ENCODE assay signal across 8 cellular contexts in genomic region chr15:83208357-83208661, GRCh38. TPM values are rescaled to one million over a fixed set of nuclear protein-coding genes. Genes with fewer than 3 reads are reported as not detected.
A peak's percentile ranks its signal among the peaks of the same experiment; 100 is the strongest.
DNase-seq lines count a peak whose midpoint lies in the region; ATAC-seq and TF ChIP-seq lines count a peak whose summit lies in the region.

No MANE protein-coding gene starts in this region.

- H3K27ac ChIP-seq in OCI-LY1 (ENCODE audit: low read depth, low read length, poor library complexity, severe bottlenecking) (no peak overlapping the region), fibroblast of lung (ENCODE audit: insufficient read depth, low read length) (peak overlapping the region; percentile 40), sigmoid colon (peak overlapping the region; percentile 93 to 98 (median 96))

- H3K36me3 ChIP-seq in GM06990 (ENCODE audit: control insufficient read depth, insufficient read depth, low read length), result no peaks in the 10 kb centered on the region
- no peaks in the 10 kb centered on the region for H3K36me3 ChIP-seq in OCI-LY1 (ENCODE audit: insufficient read depth, low read length)
- H3K36me3 ChIP-seq in fibroblast of lung (ENCODE audit: control insufficient read depth, insufficient read depth, low read length), result no peaks in the 10 kb centered on the region
- no peaks in the 10 kb centered on the region for H3K36me3 ChIP-seq in sigmoid colon

- H2AFZ ChIP-seq in OCI-LY1 (ENCODE audit: low read length) (no peak overlapping the region), fibroblast of lung (ENCODE audit: low read length) (peak overlapping the region; percentile 70)

- H3K9me3 ChIP-seq in OCI-LY1 (ENCODE audit: low read length), result no peaks in the 10 kb centered on the region
- no peaks in the 10 kb centered on the region for H3K9me3 ChIP-seq in fibroblast of lung (ENCODE audit: control insufficient read depth, insufficient read depth, low read depth, low read length)
- H3K9me3 ChIP-seq in sigmoid colon, result no peaks in the 10 kb centered on the region

- no peak for TF ChIP-seq EP300 in sigmoid colon (IDR thresholded peaks at IDR 0.05)

- TF ChIP-seq CTCF in GM06990 (IDR thresholded peaks at IDR 0.05; ENCODE audit: insufficient read depth, low read length, poor library complexity, severe bottlenecking) (no peak), OCI-LY1 (IDR thresholded peaks at IDR 0.05; ENCODE audit: low read length) (no peak), fibroblast of lung (conservative IDR thresholded peaks at IDR 0.05 in 1 of 2, IDR thresholded peaks at IDR 0.05 in 1 of 2; ENCODE audit: low read depth in 1 of 2, low read length in 2 of 2) (no peak), sigmoid colon (IDR thresholded peaks at IDR 0.05) (no peak)

- H3F3A ChIP-seq in OCI-LY1 (ENCODE audit: insufficient read depth, low read length), result no peaks in the 10 kb centered on the region

- DNase-seq in GM06990 (ENCODE audit: extremely low read depth, insufficient read length) (no peak), fibroblast of lung (ENCODE audit: low read depth in 2 of 2) (peak in 1 of 2 donors; percentile 29), sigmoid colon (no peak), GOT3 (lab: John Stamatoyannopoulos, UW) (no peak), activated gamma-delta T cell (lab: John Stamatoyannopoulos, UW) (no peak), NCI-H2171 treated with DMSO at 0.1 percent for 48 hours (lab: John Stamatoyannopoulos, UW) (no peak)

- no peaks in the 10 kb centered on the region for H3K9me2 ChIP-seq in OCI-LY1 (ENCODE audit: low read depth, low read length)

- intact Hi-C loops in sigmoid colon (cut with DNase I), result loop anchor here (5.0 kb wide), 2 partner anchors 196 to 361 kb away; partner anchors contain the start of gene C15orf40

- H3K4me2 ChIP-seq in OCI-LY1 (ENCODE audit: low read length) (peak overlapping the region; percentile 32; the same call in 1 of the 2 replicates), fibroblast of lung (ENCODE audit: extremely low read depth, insufficient read depth, low read length) (peak overlapping the region; percentile 57)

- H3K4me1 ChIP-seq in OCI-LY1 (ENCODE audit: insufficient read depth, low read length, severe bottlenecking), result no peaks in the 10 kb centered on the region
- no peaks in the 10 kb centered on the region for H3K4me1 ChIP-seq in fibroblast of lung (ENCODE audit: control insufficient read depth, extremely low read depth, insufficient read depth, low read length)
- peaks cover 0 to 38% (median 26%) of the 10 kb centered on the region in 4 donors for H3K4me1 ChIP-seq in sigmoid colon

- H4K20me1 ChIP-seq in OCI-LY1 (ENCODE audit: insufficient read depth, low read length) (no peaks in the 10 kb centered on the region), fibroblast of lung (ENCODE audit: control insufficient read depth, extremely low read depth, insufficient read depth, low read length) (no peaks in the 10 kb centered on the region)

- no peak overlapping the region for H3K9ac ChIP-seq in OCI-LY1 (ENCODE audit: low read length)
- H3K9ac ChIP-seq in fibroblast of lung (ENCODE audit: insufficient read depth, low read length), result peak overlapping the region; percentile 87

- WGBS in sigmoid colon, 2 donors, result 9 to 14% methylated on average over 12 of the region's 12 CpGs

- TF ChIP-seq POLR2A in sigmoid colon (IDR thresholded peaks at IDR 0.05), result no peak

- H3K4me3 ChIP-seq in GM06990 (replicated peaks; ENCODE audit: low read depth, low read length) (peak overlapping the region; percentile 70), OCI-LY1 (ENCODE audit: low read depth, low read length, poor library complexity, severe bottlenecking) (peak overlapping the region; percentile 40), fibroblast of lung (replicated peaks in 1 of 4; ENCODE audit: control extremely low read depth in 1 of 4, insufficient read depth in 1 of 4, low read depth in 3 of 4, low read length in 4 of 4) (peak overlapping the region; percentile 63 to 81 (median 76)), sigmoid colon (peak overlapping the region; percentile 82 to 96 (median 93))

- no peaks in the 10 kb centered on the region for H3K27me3 ChIP-seq in GM06990 (replicated peaks; ENCODE audit: control insufficient read depth, insufficient read depth, low read length)
- H3K27me3 ChIP-seq in OCI-LY1 (ENCODE audit: insufficient read depth, low read length), result no peaks in the 10 kb centered on the region
- H3K27me3 ChIP-seq in fibroblast of lung (ENCODE audit: control insufficient read depth, insufficient read depth, low read length), result no peaks in the 10 kb centered on the region
- H3K27me3 ChIP-seq in sigmoid colon, result no peaks in the 10 kb centered on the region

- H3K79me2 ChIP-seq in OCI-LY1 (ENCODE audit: insufficient read depth, low read length) (no peaks in the 10 kb centered on the region), fibroblast of lung (ENCODE audit: control insufficient read depth, insufficient read depth, low read length) (peaks cover 34% of the 10 kb centered on the region)

- no peak for ATAC-seq in GM18858 (IDR thresholded peaks at IDR 0.05; ENCODE audit: unreplicated experiment)

RNA-seq across cellular contexts. Expression of gene HDGFL3, which starts 0.7 kb away (rescaled TPM):
- 26.2 and 43.1 TPM in 2 replicates for total RNA-seq in fibroblast of lung
- 59.1 and 67.2 TPM in 2 replicates for polyA plus RNA-seq in fibroblast of lung
- polyA plus RNA-seq in fibroblast of lung (2012), result 51.3 and 56.0 TPM in 2 replicates
- 2.2 and 4.0 TPM in 2 replicates for polyA minus RNA-seq in fibroblast of lung (ENCODE audit: low replicate concordance)
- total RNA-seq in sigmoid colon, result 10 to 100 TPM; 58.0 to 83.6 (median 66.9) TPM
- 10 to 100 TPM in 2 of 3 donors, 1 to 10 TPM in 1; 2.1 to 13.2 (median 10.0) TPM for polyA plus RNA-seq in sigmoid colon

Comparison
In these comparisons a context has a peak if more than half of its experiments do, and no peak if none do; other contexts are left out.
1. H3K4me3 ChIP-seq: peak in every context shown above with its lines; median percentile 93 in sigmoid colon; 76 in fibroblast of lung; 70 in GM06990; 40 in OCI-LY1.